ENCODE assay signal across 22 cellular contexts in genomic region chr9:15187589-15187988, GRCh38.
A peak's percentile ranks its signal among the peaks of the same experiment; 100 is the strongest.
DNase-seq lines count a peak whose midpoint lies in the region.
"Had no signal": no experiment of that assay in that cellular context is flagged by ENCODE, and none has a peak within 500 bp of the region (broad histone marks: within the 10 kb centered on the region; RNA-seq: fewer than 3 reads in every experiment).

No MANE protein-coding gene starts in this region.

- no peak overlapping the region for H3K27ac Mint-ChIP-seq in immature natural killer cell
- H3K27ac Mint-ChIP-seq: activated CD4-positive, alpha-beta T cell treated with anti-CD3 and anti-CD28 coated beads, Interleukin-2, amount 10 ng/mL, durations not matched to agents 7 days and 5 days; CD14-positive monocyte; IgD-negative memory B cell; natural killer cell had no signal

- peaks cover 4 to 20% of the 10 kb centered on the region in 2 donors for H3K4me1 Mint-ChIP-seq in immature natural killer cell
- H3K4me1 Mint-ChIP-seq: CD14-positive monocyte, IgD-negative memory B cell had no signal

- no peaks in the 10 kb centered on the region for H3K27me3 Mint-ChIP-seq in immature natural killer cell (ENCODE audit: low read depth in 3 of 3)
- H3K27me3 Mint-ChIP-seq: activated CD4-positive, alpha-beta T cell treated with anti-CD3 and anti-CD28 coated beads, Interleukin-2, amount 10 ng/mL, durations not matched to agents 7 days and 5 days; IgD-negative memory B cell had no signal

- no peaks in the 10 kb centered on the region for H3K9me3 Mint-ChIP-seq in immature natural killer cell
- H3K9me3 Mint-ChIP-seq: activated CD4-positive, alpha-beta T cell treated with anti-CD3 and anti-CD28 coated beads, Interleukin-2, amount 10 ng/mL, durations not matched to agents 7 days and 5 days; IgD-negative memory B cell; natural killer cell had no signal

- peaks cover 38 to 73% (median 51%) of the 10 kb centered on the region in 3 donors for H3K36me3 Mint-ChIP-seq in immature natural killer cell

- H3K4me3 Mint-ChIP-seq in immature natural killer cell, result no peak overlapping the region
- H3K4me3 Mint-ChIP-seq: activated CD4-positive, alpha-beta T cell treated with anti-CD3 and anti-CD28 coated beads, Interleukin-2, amount 10 ng/mL, durations not matched to agents 7 days and 5 days; CD14-positive monocyte; IgD-negative memory B cell; natural killer cell had no signal

- peak; percentile 26 for DNase-seq in DMS53 (lab: John Stamatoyannopoulos, UW)
- DNase-seq in DMS53 treated with DMSO at 0.1 percent for 48 hours (lab: John Stamatoyannopoulos, UW; ENCODE audit: unreplicated experiment), result no peak
- DNase-seq in NCI-H128 (lab: John Stamatoyannopoulos, UW; ENCODE audit: unreplicated experiment), result peak; percentile 62
- peak; percentile 96 for DNase-seq in NCI-H748 (lab: John Stamatoyannopoulos, UW; ENCODE audit: unreplicated experiment)
- DNase-seq in left kidney (ENCODE audit: low read depth, low spot score), result peak; percentile 34
- DNase-seq in immature natural killer cell, result no peak
- DNase-seq in NCI-H1105 (lab: John Stamatoyannopoulos, UW), result no peak
- DNase-seq in LoVo (ENCODE audit: low spot score), result no peak
- DNase-seq: activated CD4-positive, alpha-beta T cell treated with anti-CD3 and anti-CD28 coated beads, Interleukin-2, amount 10 ng/mL, durations not matched to agents 7 days and 5 days; activated naive CD4-positive, alpha-beta T cell; activated T-cell treated with anti-CD3 and anti-CD28 coated beads, Interleukin-2, amount 50 U/mL, for 48 hours; Calu3; kidney; lower lobe of right lung; natural killer cell; NCI-H1105 treated with DMSO at 0.1 percent for 48 hours; NCI-H446 treated with DMSO at 0.1 percent for 48 hours; SHP77 treated with DMSO at 0.1 percent for 48 hours; stimulated activated naive CD4-positive, alpha-beta T cell treated with Interleukin-2 at 50 U/mL for 16 hours; testis had no signal

Comparison
In these comparisons a context has a peak if more than half of its experiments do, and no peak if none do; other contexts are left out.
1. DNase-seq: peak in DMS53 (single experiment), NCI-H128 (single experiment), NCI-H748 (single experiment) and left kidney (single experiment); none in DMS53 treated with DMSO at 0.1 percent for 48 hours (single experiment), immature natural killer cell (0 of 3), NCI-H1105 (single experiment) and LoVo (single experiment).